26 cellular contexts compared by ENCODE assay signal in the genomic region with DNA sequence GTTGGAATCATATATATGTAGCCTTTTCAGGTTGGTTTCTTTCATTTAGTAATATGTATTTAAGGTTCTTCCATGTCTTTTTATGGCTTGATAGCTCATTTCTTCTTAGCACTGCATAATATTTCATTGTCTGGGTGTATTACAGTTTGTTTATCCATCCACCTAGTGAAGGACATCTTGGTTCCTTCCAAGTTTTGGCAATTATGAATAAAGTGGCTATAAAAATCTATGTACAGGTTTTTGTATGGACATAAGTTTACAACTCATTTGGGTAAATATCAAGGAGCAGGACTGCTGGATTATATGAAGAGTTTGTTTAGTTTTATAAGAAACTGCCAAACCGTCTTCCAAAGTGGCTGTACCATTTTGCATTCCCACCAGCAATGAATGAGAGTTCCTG. TPM values are rescaled to one million over a fixed set of nuclear protein-coding genes. Genes with fewer than 3 reads are reported as not detected.
DNase-seq lines count a peak whose midpoint lies in the region; ATAC-seq, FAIRE-seq and TF ChIP-seq lines count a peak whose summit lies in the region.
"Had no signal": no experiment of that assay in that cellular context is flagged by ENCODE, and none has a peak within 500 bp of the region (broad histone marks: within the 10 kb centered on the region; RNA-seq: fewer than 3 reads in every experiment).

No MANE protein-coding gene starts in this region.

- H3K18ac ChIP-seq in mesenchymal stem cell (ENCODE audit: low read depth in 1 of 2, low read length in 2 of 2): no peak overlapping the region

- no peak for ATAC-seq in CD4-positive, alpha-beta T cell (ENCODE audit: poor library complexity)
- ATAC-seq in T-helper 17 cell (no peak), gastrocnemius medialis (no peak), GM19328 (IDR thresholded peaks at IDR 0.05; ENCODE audit: unreplicated experiment) (no peak), GM18519 (IDR thresholded peaks at IDR 0.05; ENCODE audit: low FRiP score, unreplicated experiment) (no peak), pancreas (no peak)

- no peak for TF ChIP-seq CTCF in CD4-positive, alpha-beta T cell (IDR thresholded peaks at IDR 0.05)
- TF ChIP-seq CTCF in gastrocnemius medialis (IDR thresholded peaks at IDR 0.05 in 4 of 5, conservative IDR thresholded peaks at IDR 0.05 in 1 of 5) (no peak), progenitor cell of endocrine pancreas (IDR thresholded peaks at IDR 0.05; ENCODE audit: unreplicated experiment) (no peak), pancreas (IDR thresholded peaks at IDR 0.05) (no peak)

- no peaks in the 10 kb centered on the region for H3K27me3 Mint-ChIP-seq in CD4-positive, alpha-beta T cell
- H3K27me3 Mint-ChIP-seq in T-helper 17 cell: no peaks in the 10 kb centered on the region
- H3K27me3 Mint-ChIP-seq in progenitor cell of endocrine pancreas: no peaks in the 10 kb centered on the region
- H3K27me3 Mint-ChIP-seq: CD4-positive, alpha-beta memory T cell had no signal

- H3K36me3 Mint-ChIP-seq in CD4-positive, alpha-beta T cell (ENCODE audit: low read depth): peaks cover 60% of the 10 kb centered on the region
- H3K36me3 Mint-ChIP-seq in T-helper 17 cell (ENCODE audit: low read depth) (peaks cover 3% of the 10 kb centered on the region), progenitor cell of endocrine pancreas (ENCODE audit: insufficient read depth) (peaks cover 22% of the 10 kb centered on the region)

- H2BK120ac ChIP-seq in mesenchymal stem cell (ENCODE audit: low read depth, low read length): no peak overlapping the region

- CTCF ChIA-PET in CD4-positive, alpha-beta T cell (lab: Charles Lee): interaction anchor here (1.6 kb wide), 1 partner anchor 17 kb away, joined by 3 read pairs; no protein-coding TSS in a partner anchor

- POLR2A ChIA-PET in CD4-positive, alpha-beta T cell (lab: Charles Lee): interaction anchor here (1.4 kb wide), 1 partner anchor 64 kb away, joined by 6 read pairs; a partner anchor contains a TSS

- peak overlapping the region; percentile 76 for H3K9ac ChIP-seq in mesenchymal stem cell (ENCODE audit: low read length)
- H3K9ac ChIP-seq: BLaER1 had no signal

- H2AK5ac ChIP-seq in mesenchymal stem cell (ENCODE audit: low read length, severe bottlenecking): no peak overlapping the region

- peaks cover 1% of the 10 kb centered on the region for H3K4me1 ChIP-seq in mesenchymal stem cell (ENCODE audit: control insufficient read depth, insufficient read depth, low read depth, low read length)
- peaks cover 49 to 72% of the 10 kb centered on the region in 2 donors for H3K4me1 ChIP-seq in gastrocnemius medialis
- H3K4me1 ChIP-seq in pancreas: peaks cover 0 to 6% (median under 1%) of the 10 kb centered on the region in 3 donors

- H2BK15ac ChIP-seq in mesenchymal stem cell (ENCODE audit: low read depth, poor library complexity, severe bottlenecking): no peak overlapping the region

- no peak overlapping the region for H3K27ac ChIP-seq in CD4-positive, alpha-beta T cell (ENCODE audit: low read depth, low read length)
- no peak overlapping the region for H3K27ac ChIP-seq in mesenchymal stem cell (ENCODE audit: low read length, poor library complexity, severe bottlenecking)
- H3K27ac ChIP-seq in gastrocnemius medialis: peak overlapping the region in 3 of 4 donors; percentile 5 to 98 (median 34)
- H3K27ac ChIP-seq in pancreas: no peak overlapping the region
- H3K27ac ChIP-seq: BLaER1 had no signal

- no peaks in the 10 kb centered on the region for H3K9me3 Mint-ChIP-seq in CD4-positive, alpha-beta T cell
- peaks cover 5% of the 10 kb centered on the region for H3K9me3 Mint-ChIP-seq in progenitor cell of endocrine pancreas (ENCODE audit: low read depth)
- H3K9me3 Mint-ChIP-seq: CD4-positive, alpha-beta memory T cell; GM23338; H9; HFFc6 had no signal

- H3K4me3 ChIP-seq in mesenchymal stem cell (ENCODE audit: insufficient read depth in 1 of 2, low read depth in 1 of 2, low read length in 2 of 2): peak overlapping the region in 1 of 2 experiments; percentile 57
- H3K4me3 ChIP-seq in gastrocnemius medialis: no peak overlapping the region
- no peak overlapping the region for H3K4me3 ChIP-seq in pancreas
- H3K4me3 ChIP-seq: BLaER1, GM23338, MG63 had no signal

- no peak overlapping the region for H3K4me2 ChIP-seq in mesenchymal stem cell (ENCODE audit: low read length, poor library complexity, severe bottlenecking)
- H3K4me2 ChIP-seq: BLaER1, GM23338 had no signal

- 100% methylated on average over 1 of the region's 1 CpG for WGBS in mesenchymal stem cell
- 95 to 96% methylated on average over 1 of the region's 1 CpG for WGBS in pancreas, 2 donors

- no peak for TF ChIP-seq POLR2A in gastrocnemius medialis (IDR thresholded peaks at IDR 0.05)

- FAIRE-seq in pancreas (lab: Jason Lieb, UNC): no peak
- FAIRE-seq: A204.1, G401.6, GM12891, HTR-8/SVneo had no signal

- H4K8ac ChIP-seq in mesenchymal stem cell (ENCODE audit: low read length): no peak overlapping the region

- H2BK12ac ChIP-seq in mesenchymal stem cell (ENCODE audit: low read length in 2 of 2): no peak overlapping the region

- H2AFZ ChIP-seq in mesenchymal stem cell (ENCODE audit: low read depth, low read length): no peak overlapping the region
- H2AFZ ChIP-seq: GM23338 had no signal

- H3K14ac ChIP-seq in mesenchymal stem cell (ENCODE audit: low read length in 2 of 2): no peak overlapping the region

- H3K79me1 ChIP-seq in mesenchymal stem cell (replicated peaks; ENCODE audit: low read length, poor library complexity, severe bottlenecking): peaks cover 4% of the 10 kb centered on the region

- H4K91ac ChIP-seq in mesenchymal stem cell (ENCODE audit: low read length): no peak overlapping the region

- intact Hi-C loops in CD4-positive, alpha-beta T cell (cut with DNase I, micrococcal nuclease): no loop called here
- intact Hi-C loops in gastrocnemius medialis (cut with DNase I; ENCODE audit: low total_unique reads): no loop called here
- intact Hi-C loops in pancreas (cut with DNase I): no loop called here

- H3K4ac ChIP-seq in mesenchymal stem cell (ENCODE audit: low read depth in 1 of 2, low read length in 2 of 2): no peak overlapping the region

- H3K4me1 Mint-ChIP-seq in CD4-positive, alpha-beta T cell (ENCODE audit: low read depth): peaks cover 79% of the 10 kb centered on the region
- H3K4me1 Mint-ChIP-seq in T-helper 17 cell (peaks cover 41% of the 10 kb centered on the region), progenitor cell of endocrine pancreas (ENCODE audit: low read depth) (peaks cover under 1% of the 10 kb centered on the region)

- no peaks in the 10 kb centered on the region for H3K9me3 ChIP-seq in CD4-positive, alpha-beta T cell (ENCODE audit: control insufficient read depth, low read length)
- no peaks in the 10 kb centered on the region for H3K9me3 ChIP-seq in T-helper 17 cell (ENCODE audit: control insufficient read depth, low read length, poor library complexity, severe bottlenecking)
- no peaks in the 10 kb centered on the region for H3K9me3 ChIP-seq in mesenchymal stem cell (ENCODE audit: control insufficient read depth, low read length)
- H3K9me3 ChIP-seq in gastrocnemius medialis: no peaks in the 10 kb centered on the region
- no peaks in the 10 kb centered on the region for H3K9me3 ChIP-seq in pancreas
- H3K9me3 ChIP-seq: MG63 had no signal

- no peaks in the 10 kb centered on the region for H3K27me3 ChIP-seq in CD4-positive, alpha-beta T cell (ENCODE audit: control insufficient read depth, insufficient read depth, low read length)
- H3K27me3 ChIP-seq in mesenchymal stem cell (ENCODE audit: control insufficient read depth in 1 of 2, insufficient read depth in 1 of 2, low read length in 2 of 2) (no peaks in the 10 kb centered on the region), gastrocnemius medialis (no peaks in the 10 kb centered on the region), pancreas (no peaks in the 10 kb centered on the region)
- H3K27me3 ChIP-seq: BLaER1, MG63 had no signal

- DNase-seq in CD4-positive, alpha-beta T cell: no peak
- DNase-seq in T-helper 17 cell: no peak
- DNase-seq in mesenchymal stem cell: no peak
- DNase-seq in gastrocnemius medialis: no peak
- no peak for DNase-seq in progenitor cell of endocrine pancreas (ENCODE audit: low spot score, unreplicated experiment)
- no peak for DNase-seq in pancreas
- DNase-seq: CD4-positive, alpha-beta memory T cell; COR-L47; HFFc6; KBM-7; MG63; NCI-H1105 treated with DMSO at 0.1 percent for 48 hours; NCI-H146; NCI-H2029; NCI-H446 treated with DMSO at 0.1 percent for 48 hours; NCI-H526 treated with DMSO at 0.1 percent for 48 hours; SHP77 had no signal

- H3K4me3 Mint-ChIP-seq in CD4-positive, alpha-beta T cell: no peak overlapping the region
- H3K4me3 Mint-ChIP-seq in T-helper 17 cell (no peak overlapping the region), progenitor cell of endocrine pancreas (ENCODE audit: low read depth) (no peak overlapping the region)
- H3K4me3 Mint-ChIP-seq: GM23338, H9 had no signal

- H2BK5ac ChIP-seq in mesenchymal stem cell (ENCODE audit: low read depth, low read length, poor library complexity, severe bottlenecking): no peak overlapping the region

- H3K23ac ChIP-seq in mesenchymal stem cell (ENCODE audit: low read length in 2 of 2): no peak overlapping the region

- peak overlapping the region; percentile 15 for H3K27ac Mint-ChIP-seq in CD4-positive, alpha-beta T cell
- H3K27ac Mint-ChIP-seq in T-helper 17 cell (peak overlapping the region; percentile 14), progenitor cell of endocrine pancreas (no peak overlapping the region)
- H3K27ac Mint-ChIP-seq: GM23338 had no signal

- in situ Hi-C loops in gastrocnemius medialis (cut with MboI; ENCODE audit: low sequenced_read_pairs in 4 of 4): no loop called here

- H3K36me3 ChIP-seq in mesenchymal stem cell (ENCODE audit: control insufficient read depth in 1 of 2, insufficient read depth in 2 of 2, low read depth in 1 of 2, low read length in 2 of 2) (no peaks in the 10 kb centered on the region), gastrocnemius medialis (no peaks in the 10 kb centered on the region), pancreas (no peaks in the 10 kb centered on the region)

RNA-seq across cellular contexts. Expression of a gene that starts 11.7 kb away (rescaled TPM):
- total RNA-seq in CD4-positive, alpha-beta T cell: 10 to 100 TPM; 32.9 to 35.3 TPM
- 10 to 100 TPM; 34.3 to 34.6 TPM for total RNA-seq in T-helper 17 cell
- 26.0 TPM for polyA plus RNA-seq in mesenchymal stem cell (2013, experiment 1 of 2)
- 27.6 TPM for polyA plus RNA-seq in mesenchymal stem cell (2013, experiment 2 of 2)
- 10 to 100 TPM; 49.4 to 80.6 (median 73.6) TPM for total RNA-seq in gastrocnemius medialis
- total RNA-seq in progenitor cell of endocrine pancreas: 29.4 and 32.5 TPM in 2 replicates
- total RNA-seq in pancreas: 10 to 100 TPM; 16.9 to 26.7 (median 23.2) TPM
- polyA plus RNA-seq in pancreas: 10 to 100 TPM in 1 of 2 donors, 1 to 10 TPM in 1; 9.4 to 18.7 TPM

RNA-seq across cellular contexts. Expression of a gene that starts 22.5 kb away (rescaled TPM):
- 1 to 10 TPM; 6.8 to 8.3 TPM for total RNA-seq in CD4-positive, alpha-beta T cell
- total RNA-seq in T-helper 17 cell (10 to 100 TPM in 1 of 2 donors, 1 to 10 TPM in 1; 9.8 to 13.0 TPM), gastrocnemius medialis (10 to 100 TPM in 3 of 4 donors, 1 to 10 TPM in 1; 8.7 to 15.0 (median 13.4) TPM), progenitor cell of endocrine pancreas (13.1 and 15.0 TPM in 2 replicates), pancreas (1 to 10 TPM; 4.1 to 8.0 (median 7.5) TPM)
- 23.3 TPM for polyA plus RNA-seq in mesenchymal stem cell (2013, experiment 1 of 2)
- polyA plus RNA-seq in mesenchymal stem cell (2013, experiment 2 of 2): 22.8 TPM
- 10 to 100 TPM in 1 of 2 donors, 1 to 10 TPM in 1; 8.1 to 13.8 TPM for polyA plus RNA-seq in pancreas

RNA-seq across cellular contexts. Expression of a gene that starts 34.6 kb away (rescaled TPM):
- 10 to 100 TPM; 11.6 to 13.4 TPM for total RNA-seq in CD4-positive, alpha-beta T cell
- 10 to 100 TPM in 1 of 2 donors, 1 to 10 TPM in 1; 7.2 to 10.5 TPM for total RNA-seq in T-helper 17 cell
- polyA plus RNA-seq in mesenchymal stem cell (2013, experiment 1 of 2): 2.6 TPM
- 2.4 TPM for polyA plus RNA-seq in mesenchymal stem cell (2013, experiment 2 of 2)
- total RNA-seq in gastrocnemius medialis: 1 to 10 TPM; 1.1 to 4.7 (median 3.4) TPM
- total RNA-seq in progenitor cell of endocrine pancreas: 21.2 and 23.5 TPM in 2 replicates
- total RNA-seq in pancreas: 1 to 10 TPM; 2.7 to 6.8 (median 3.6) TPM
- 1 to 10 TPM; 1.6 TPM for polyA plus RNA-seq in pancreas

Comparison
In these comparisons a context has a peak if more than half of its experiments do, and no peak if none do; other contexts are left out.
1. H3K27ac ChIP-seq: peak in gastrocnemius medialis (3 of 4); none in CD4-positive, alpha-beta T cell (single experiment), mesenchymal stem cell (single experiment) and pancreas (0 of 4).